1 cellular context compared by ENCODE assay signal in genomic region chr5:159098285-159099048, GRCh38.
TF ChIP-seq lines count a peak whose summit lies in the region.

No MANE protein-coding gene starts in this region.

TF ChIP-seq in K562, 482 proteins besides CTCF, POLR2A, EP300 and RAD21 (continued from another document and continues in another):
- no peak for TF ChIP-seq MGA (IDR thresholded peaks at IDR 0.05)
- TF ChIP-seq SNIP1 (IDR thresholded peaks at IDR 0.05; ENCODE audit: low read depth): no peak; the same call in 1 of the 2 replicates
- TF ChIP-seq RCOR1 (IDR thresholded peaks at IDR 0.05; ENCODE audit: borderline replicate concordance in 1 of 2, low read depth in 2 of 2, low read length in 2 of 2): no peak
- no peak for TF ChIP-seq CEBPG (CRISPR knock-in tag; IDR thresholded peaks at IDR 0.05)
- TF ChIP-seq CEBPG (tag; conservative IDR thresholded peaks at IDR 0.05 in 1 of 2, IDR thresholded peaks at IDR 0.05 in 1 of 2): no peak
- no peak for TF ChIP-seq EHMT2 (IDR thresholded peaks at IDR 0.05)
- TF ChIP-seq RB1 (IDR thresholded peaks at IDR 0.05; ENCODE audit: low read depth): no peak
- no peak for TF ChIP-seq THRB (CRISPR knock-in tag; conservative IDR thresholded peaks at IDR 0.05)
- TF ChIP-seq STAT5B (CRISPR knock-in tag; IDR thresholded peaks at IDR 0.05): no peak
- TF ChIP-seq PML (IDR thresholded peaks at IDR 0.05; ENCODE audit: low read length): no peak
- no peak for TF ChIP-seq GATAD2B (IDR thresholded peaks at IDR 0.05; ENCODE audit: borderline replicate concordance)
- no peak for TF ChIP-seq ZNF274 (IDR thresholded peaks at IDR 0.05; ENCODE audit: borderline replicate concordance, low read depth, low read length)
- TF ChIP-seq C11orf30 (IDR thresholded peaks at IDR 0.05; ENCODE audit: low read depth): no peak
- no peak for TF ChIP-seq FOXA3 (CRISPR knock-in tag; conservative IDR thresholded peaks at IDR 0.05 in 1 of 2, IDR thresholded peaks at IDR 0.05 in 1 of 2)
- no peak for TF ChIP-seq ZNF134 (CRISPR knock-in tag; conservative IDR thresholded peaks at IDR 0.05)
- TF ChIP-seq ZMIZ1 (IDR thresholded peaks at IDR 0.05; ENCODE audit: low read depth in 2 of 2, low read length in 2 of 2): no peak
- TF ChIP-seq, protein P1, sequence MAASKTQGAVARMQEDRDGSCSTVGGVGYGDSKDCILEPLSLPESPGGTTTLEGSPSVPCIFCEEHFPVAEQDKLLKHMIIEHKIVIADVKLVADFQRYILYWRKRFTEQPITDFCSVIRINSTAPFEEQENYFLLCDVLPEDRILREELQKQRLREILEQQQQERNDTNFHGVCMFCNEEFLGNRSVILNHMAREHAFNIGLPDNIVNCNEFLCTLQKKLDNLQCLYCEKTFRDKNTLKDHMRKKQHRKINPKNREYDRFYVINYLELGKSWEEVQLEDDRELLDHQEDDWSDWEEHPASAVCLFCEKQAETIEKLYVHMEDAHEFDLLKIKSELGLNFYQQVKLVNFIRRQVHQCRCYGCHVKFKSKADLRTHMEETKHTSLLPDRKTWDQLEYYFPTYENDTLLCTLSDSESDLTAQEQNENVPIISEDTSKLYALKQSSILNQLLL (CRISPR knock-in tag; IDR thresholded peaks at IDR 0.05; ENCODE audit: borderline replicate concordance): no peak
- no peak for TF ChIP-seq ZNF263 (CRISPR knock-in tag; IDR thresholded peaks at IDR 0.05; ENCODE audit: borderline replicate concordance)
- TF ChIP-seq ZNF124 (CRISPR knock-in tag; IDR thresholded peaks at IDR 0.05): no peak
- TF ChIP-seq, protein P2, sequence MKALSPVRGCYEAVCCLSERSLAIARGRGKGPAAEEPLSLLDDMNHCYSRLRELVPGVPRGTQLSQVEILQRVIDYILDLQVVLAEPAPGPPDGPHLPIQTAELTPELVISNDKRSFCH (CRISPR knock-in tag; IDR thresholded peaks at IDR 0.05): no peak
- TF ChIP-seq, protein P2 (tag; IDR thresholded peaks at IDR 0.05): no peak
- peak in 1 of 2 experiments; percentile 76; a peak in 1 of 4 replicates for TF ChIP-seq BCLAF1 (IDR thresholded peaks at IDR 0.05; ENCODE audit: borderline replicate concordance in 1 of 2, control insufficient read depth in 1 of 2, low read depth in 2 of 2, low read length in 1 of 2)
- no peak for TF ChIP-seq BCL6 (CRISPR knock-in tag; IDR thresholded peaks at IDR 0.05)
- no peak for TF ChIP-seq FOXJ3 (CRISPR knock-in tag; IDR thresholded peaks at IDR 0.05)
- TF ChIP-seq SAFB (IDR thresholded peaks at IDR 0.05; ENCODE audit: borderline replicate concordance, low read depth, low read length): no peak
- peak; percentile 39; the same call in 1 of the 2 replicates for TF ChIP-seq MYBL2 (IDR thresholded peaks at IDR 0.05; ENCODE audit: low read depth)
- TF ChIP-seq MYBL2 (CRISPR knock-in tag; IDR thresholded peaks at IDR 0.05; ENCODE audit: borderline replicate concordance): no peak
- no peak for TF ChIP-seq SIX5 (IDR thresholded peaks at IDR 0.05; ENCODE audit: borderline replicate concordance in 1 of 2, insufficient read depth in 1 of 2, low read depth in 1 of 2, low read length in 2 of 2)
- TF ChIP-seq ARID1B (IDR thresholded peaks at IDR 0.05): peak; percentile 19; the same call in 1 of the 2 replicates
- no peak for TF ChIP-seq HOXB6 (CRISPR knock-in tag; IDR thresholded peaks at IDR 0.05; ENCODE audit: borderline replicate concordance)
- TF ChIP-seq ZNF143 (CRISPR knock-in tag; IDR thresholded peaks at IDR 0.05): no peak
- TF ChIP-seq KDM2B (CRISPR knock-in tag; IDR thresholded peaks at IDR 0.05): no peak
- no peak for TF ChIP-seq ZNF668 (CRISPR knock-in tag; IDR thresholded peaks at IDR 0.05)
- no peak for TF ChIP-seq REST (CRISPR knock-in tag; IDR thresholded peaks at IDR 0.05; ENCODE audit: low read depth)
- TF ChIP-seq RUNX1 (IDR thresholded peaks at IDR 0.05; ENCODE audit: low read depth): no peak
